Comparison of ENCODE assay signal across 17 cellular contexts in the genomic region with DNA sequence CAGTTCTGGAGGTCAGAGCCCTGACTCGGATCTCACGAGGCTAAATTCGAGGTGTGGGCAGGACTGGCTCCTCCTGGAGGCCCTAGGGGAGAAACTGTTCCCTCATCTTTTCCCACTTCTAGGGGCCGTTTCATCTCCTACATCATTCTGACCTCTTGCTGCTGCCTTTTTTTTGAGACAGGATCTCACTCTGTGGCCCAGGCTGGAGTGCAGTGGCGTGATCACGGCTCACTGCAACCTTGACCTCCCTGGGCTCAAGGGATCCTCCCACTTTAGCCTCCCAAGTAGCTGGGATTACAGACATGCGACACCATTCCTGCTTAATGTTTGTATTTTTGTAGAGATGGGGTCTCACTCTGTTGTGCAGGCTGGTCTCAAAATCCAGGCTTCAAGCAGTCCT.
DNase-seq lines count a peak whose midpoint lies in the region; ATAC-seq and TF ChIP-seq lines count a peak whose summit lies in the region.
"Had no signal": no experiment of that assay in that cellular context is flagged by ENCODE, and none has a peak within 500 bp of the region (broad histone marks: within the 10 kb centered on the region; RNA-seq: fewer than 3 reads in every experiment).

No MANE protein-coding gene starts in this region.

- DNase-seq in activated naive CD4-positive, alpha-beta T cell treated with anti-CD3 and anti-CD28 coated beads, Interleukin-2, amount 10 ng/mL, durations not matched to agents 7 days and 5 days, result no peak
- no peak for DNase-seq in activated naive CD4-positive, alpha-beta T cell treated with anti-CD3 and anti-CD28 coated beads, Interleukin-2, amount 50 U/mL, for 72 hours (ENCODE audit: low spot score in 2 of 2)
- DNase-seq in adipocyte (ENCODE audit: low read depth) (no peak), mesenchymal stem cell (peak; percentile 48), testis (no peak), GM13976 (ENCODE audit: low spot score) (no peak)
- no peak for DNase-seq in activated CD4-positive, CD25-positive, alpha-beta regulatory T cell (lab: John Stamatoyannopoulos, UW)
- DNase-seq: AML-193; CD4-positive, alpha-beta T cell; DMS153; DMS79; GDM1; H9 had no signal

- H3K18ac ChIP-seq in mesenchymal stem cell (ENCODE audit: low read depth in 1 of 2, low read length in 2 of 2), result peak overlapping the region; percentile 92 to 97

- 76% methylated on average over 5 of the region's 7 CpGs for WGBS in mesenchymal stem cell
- WGBS in testis, 2 donors, result 34 to 39% methylated on average over 7 of the region's 7 CpGs

- H3K14ac ChIP-seq in mesenchymal stem cell (ENCODE audit: low read length in 2 of 2), result peak overlapping the region in 1 of 2 experiments; percentile 50

- H4K91ac ChIP-seq in mesenchymal stem cell (ENCODE audit: low read length), result peak overlapping the region; percentile 94

- H4K8ac ChIP-seq in mesenchymal stem cell (ENCODE audit: low read length), result no peak overlapping the region

- peak overlapping the region; percentile 86 to 93 for H3K4ac ChIP-seq in mesenchymal stem cell (ENCODE audit: low read depth in 1 of 2, low read length in 2 of 2)

- H2BK5ac ChIP-seq in mesenchymal stem cell (ENCODE audit: low read depth, low read length, poor library complexity, severe bottlenecking), result no peak overlapping the region

- peaks cover 64% of the 10 kb centered on the region for H3K4me1 ChIP-seq in adipocyte (ENCODE audit: control insufficient read depth, insufficient read depth, low read length)
- peaks cover 44% of the 10 kb centered on the region for H3K4me1 ChIP-seq in mesenchymal stem cell (ENCODE audit: control insufficient read depth, insufficient read depth, low read depth, low read length)
- H3K4me1 ChIP-seq in testis, result peaks cover 80% of the 10 kb centered on the region

- no peaks in the 10 kb centered on the region for H3K36me3 ChIP-seq in adipocyte (ENCODE audit: control insufficient read depth, insufficient read depth, low read length, severe bottlenecking)
- H3K36me3 ChIP-seq in mesenchymal stem cell (ENCODE audit: control insufficient read depth in 1 of 2, insufficient read depth in 2 of 2, low read depth in 1 of 2, low read length in 2 of 2), result peaks cover 0 to 11% of the 10 kb centered on the region in 2 experiments
- H3K36me3 ChIP-seq in testis (ENCODE audit: low read depth, missing control alignments), result no peaks in the 10 kb centered on the region

- no peak for TF ChIP-seq CTCF in testis (IDR thresholded peaks at IDR 0.05)
- no peak for TF ChIP-seq CTCF in GM13976 (IDR thresholded peaks at IDR 0.05; ENCODE audit: borderline replicate concordance, control extremely low read depth, extremely low read depth, insufficient read depth, missing control alignments)

- H3K9me3 ChIP-seq in adipocyte (ENCODE audit: control insufficient read depth, low read length) (no peaks in the 10 kb centered on the region), mesenchymal stem cell (ENCODE audit: control insufficient read depth, low read length) (no peaks in the 10 kb centered on the region), testis (no peaks in the 10 kb centered on the region)
- H3K9me3 ChIP-seq: A549 had no signal

- no peak for TF ChIP-seq POLR2A in testis (IDR thresholded peaks at IDR 0.05)

- CTCF ChIA-PET in activated naive CD4-positive, alpha-beta T cell treated with anti-CD3 and anti-CD28 coated beads, Interleukin-2, amount 10 ng/mL, durations not matched to agents 7 days and 5 days (lab: Charles Lee), result interaction anchor here (0.8 to 1.4 kb wide), 4 partner anchors 65 to 241 kb away, joined by 3 to 5 read pairs (median 4); no protein-coding TSS in a partner anchor

- H3K9ac ChIP-seq in adipocyte (ENCODE audit: low read length) (peak overlapping the region; percentile 85), mesenchymal stem cell (ENCODE audit: low read length) (no peak overlapping the region)

- no peak overlapping the region for H3K4me2 ChIP-seq in mesenchymal stem cell (ENCODE audit: low read length, poor library complexity, severe bottlenecking)
- H3K4me2 ChIP-seq: A549 had no signal

- H3K79me1 ChIP-seq in mesenchymal stem cell (replicated peaks; ENCODE audit: low read length, poor library complexity, severe bottlenecking), result peaks cover 20% of the 10 kb centered on the region

- H3K27ac ChIP-seq in mesenchymal stem cell (ENCODE audit: low read length, poor library complexity, severe bottlenecking) (no peak overlapping the region), testis (peak overlapping the region; percentile 59 to 74)
- H3K27ac ChIP-seq: 22Rv1, C4-2B had no signal

- H2BK12ac ChIP-seq in mesenchymal stem cell (ENCODE audit: low read length in 2 of 2), result peak overlapping the region; percentile 93 to 94

- no peaks in the 10 kb centered on the region for H3K9me3 Mint-ChIP-seq in activated naive CD4-positive, alpha-beta T cell treated with anti-CD3 and anti-CD28 coated beads, Interleukin-2, amount 10 ng/mL, durations not matched to agents 7 days and 5 days
- no peaks in the 10 kb centered on the region for H3K9me3 Mint-ChIP-seq in activated naive CD4-positive, alpha-beta T cell treated with anti-CD3 and anti-CD28 coated beads, Interleukin-2, amount 50 U/mL, for 72 hours
- H3K9me3 Mint-ChIP-seq: CD4-positive, alpha-beta T cell had no signal

- H3K27ac Mint-ChIP-seq in activated naive CD4-positive, alpha-beta T cell treated with anti-CD3 and anti-CD28 coated beads, Interleukin-2, amount 10 ng/mL, durations not matched to agents 7 days and 5 days, result peak overlapping the region; percentile 37
- H3K27ac Mint-ChIP-seq in activated naive CD4-positive, alpha-beta T cell treated with anti-CD3 and anti-CD28 coated beads, Interleukin-2, amount 50 U/mL, for 72 hours, result no peak overlapping the region
- H3K27ac Mint-ChIP-seq: CD4-positive, alpha-beta T cell; H9 had no signal

- in situ Hi-C loops in GM13976 (cut with MboI; ENCODE audit: low sequenced_read_pairs, unreplicated experiment), result no loop called here

- H3K27me3 Mint-ChIP-seq in activated naive CD4-positive, alpha-beta T cell treated with anti-CD3 and anti-CD28 coated beads, Interleukin-2, amount 10 ng/mL, durations not matched to agents 7 days and 5 days, result peaks cover 10% of the 10 kb centered on the region
- H3K27me3 Mint-ChIP-seq: CD4-positive, alpha-beta T cell had no signal

- H3K36me3 Mint-ChIP-seq in activated naive CD4-positive, alpha-beta T cell treated with anti-CD3 and anti-CD28 coated beads, Interleukin-2, amount 10 ng/mL, durations not matched to agents 7 days and 5 days, result no peaks in the 10 kb centered on the region
- H3K36me3 Mint-ChIP-seq in activated naive CD4-positive, alpha-beta T cell treated with anti-CD3 and anti-CD28 coated beads, Interleukin-2, amount 50 U/mL, for 72 hours, result no peaks in the 10 kb centered on the region

- peaks cover 3% of the 10 kb centered on the region for H3K4me1 Mint-ChIP-seq in activated naive CD4-positive, alpha-beta T cell treated with anti-CD3 and anti-CD28 coated beads, Interleukin-2, amount 10 ng/mL, durations not matched to agents 7 days and 5 days

- H3K4me3 Mint-ChIP-seq in activated naive CD4-positive, alpha-beta T cell treated with anti-CD3 and anti-CD28 coated beads, Interleukin-2, amount 10 ng/mL, durations not matched to agents 7 days and 5 days, result no peak overlapping the region
- H3K4me3 Mint-ChIP-seq: CD4-positive, alpha-beta T cell; H9 had no signal

- ATAC-seq in activated naive CD4-positive, alpha-beta T cell treated with anti-CD3 and anti-CD28 coated beads, Interleukin-2, amount 50 U/mL, for 72 hours, result no peak
- no peak for ATAC-seq in GM18511 (IDR thresholded peaks at IDR 0.05; ENCODE audit: unreplicated experiment)

- H3K27me3 ChIP-seq in adipocyte (replicated peaks; ENCODE audit: control insufficient read depth, insufficient read depth, low read length) (no peaks in the 10 kb centered on the region), mesenchymal stem cell (ENCODE audit: control insufficient read depth in 1 of 2, insufficient read depth in 1 of 2, low read length in 2 of 2) (no peaks in the 10 kb centered on the region), testis (no peaks in the 10 kb centered on the region)

- intact Hi-C loops in testis (cut with DNase I; ENCODE audit: low total_unique reads), result no loop called here

- H2BK15ac ChIP-seq in mesenchymal stem cell (ENCODE audit: low read depth, poor library complexity, severe bottlenecking), result peak overlapping the region; percentile 78

- H3K4me3 ChIP-seq in adipocyte (ENCODE audit: low read length), result no peak overlapping the region
- no peak overlapping the region for H3K4me3 ChIP-seq in mesenchymal stem cell (ENCODE audit: insufficient read depth in 1 of 2, low read depth in 1 of 2, low read length in 2 of 2)
- no peak overlapping the region for H3K4me3 ChIP-seq in testis
- H3K4me3 ChIP-seq: A549 had no signal

- H3K23ac ChIP-seq in mesenchymal stem cell (ENCODE audit: low read length in 2 of 2), result no peak overlapping the region

- H2AFZ ChIP-seq in mesenchymal stem cell (ENCODE audit: low read depth, low read length), result no peak overlapping the region

- peak overlapping the region; percentile 91 for H2BK120ac ChIP-seq in mesenchymal stem cell (ENCODE audit: low read depth, low read length)

- H2AK5ac ChIP-seq in mesenchymal stem cell (ENCODE audit: low read length, severe bottlenecking), result peak overlapping the region; percentile 27
